In the genomic region with DNA sequence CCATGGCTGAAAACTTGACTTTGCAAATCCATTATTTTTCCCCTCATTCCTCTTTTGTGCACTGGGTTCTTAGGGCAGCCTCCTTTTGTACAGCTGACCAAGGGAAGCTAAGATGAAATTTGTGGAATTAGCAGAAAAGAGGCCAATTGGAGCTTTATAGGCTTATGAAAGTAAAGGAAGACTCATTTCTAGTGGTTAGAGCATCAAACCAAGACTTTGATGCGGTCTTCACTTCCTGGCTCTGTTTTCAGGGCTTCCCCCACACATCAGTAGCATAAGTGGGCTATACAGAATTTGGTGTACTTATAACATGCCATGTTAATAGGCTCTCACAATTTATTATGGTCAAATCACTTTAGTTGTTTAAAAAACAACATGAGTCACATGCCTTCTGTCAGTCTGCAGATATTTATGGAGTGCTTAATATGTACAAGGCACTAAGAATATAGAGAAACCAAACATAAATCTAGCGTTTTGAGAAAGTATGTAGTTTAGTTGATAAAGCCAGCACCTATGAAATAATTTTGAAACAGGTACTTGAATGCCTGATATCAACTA, we compare ENCODE assay signal across 12 cellular contexts. TPM values are rescaled to one million over a fixed set of nuclear protein-coding genes. Genes with fewer than 3 reads are reported as not detected.
A peak's percentile ranks its signal among the peaks of the same experiment; 100 is the strongest.
DNase-seq lines count a peak whose midpoint lies in the region; ATAC-seq and TF ChIP-seq lines count a peak whose summit lies in the region.
"Had no signal": no experiment of that assay in that cellular context is flagged by ENCODE, and none has a peak within 500 bp of the region (broad histone marks: within the 10 kb centered on the region; RNA-seq: fewer than 3 reads in every experiment).

No MANE protein-coding gene starts in this region.

- H3K4me1 ChIP-seq in esophagus squamous epithelium: peaks cover 10 to 35% (median 13%) of the 10 kb centered on the region in 3 donors
- H3K4me1 ChIP-seq in PC-3 (ENCODE audit: insufficient read depth, low read length): no peaks in the 10 kb centered on the region; the same call in 1 of the 2 replicates

- H3K36me3 ChIP-seq in esophagus squamous epithelium (no peaks in the 10 kb centered on the region), PC-3 (ENCODE audit: low read depth, low read length) (no peaks in the 10 kb centered on the region)
- H3K36me3 ChIP-seq: thyroid gland had no signal

- H2AFZ ChIP-seq in PC-3 (ENCODE audit: low read length): no peak overlapping the region

- H3K27ac ChIP-seq in esophagus squamous epithelium (no peak overlapping the region), PC-3 (ENCODE audit: low read length) (no peak overlapping the region)
- H3K27ac ChIP-seq: thyroid gland had no signal

- intact Hi-C loops in esophagus squamous epithelium (cut with DNase I): no loop called here
- intact Hi-C loops in PC-3 (cut with micrococcal nuclease): no loop called here

- 67 to 74% methylated on average over 2 of the region's 2 CpGs for WGBS in esophagus squamous epithelium, 2 donors

- H3K79me2 ChIP-seq in PC-3 (ENCODE audit: low read length): no peaks in the 10 kb centered on the region

- peak; percentile 48 for DNase-seq in central memory CD4-positive, alpha-beta T cell
- no peak for DNase-seq in esophagus squamous epithelium (lab: John Stamatoyannopoulos, UW)
- no peak for DNase-seq in PC-3
- DNase-seq in GF-D8 (lab: John Stamatoyannopoulos, UW): no peak
- no peak for DNase-seq in NOMO-1 treated with DMSO at 0.1 percent for 48 hours (lab: John Stamatoyannopoulos, UW; ENCODE audit: unreplicated experiment)
- DNase-seq: foreskin melanocyte, NCI-H82, thyroid gland had no signal

- H3K9me3 ChIP-seq in esophagus squamous epithelium (no peaks in the 10 kb centered on the region), PC-3 (ENCODE audit: low read length) (no peaks in the 10 kb centered on the region)
- H3K9me3 ChIP-seq: thyroid gland had no signal

- CTCF ChIA-PET in PC-3 (lab: Charles Lee): no interaction called here

- POLR2A ChIA-PET in PC-3 (lab: Charles Lee; ENCODE audit: unreplicated experiment): no interaction called here

- ATAC-seq in GM18499 (IDR thresholded peaks at IDR 0.05; ENCODE audit: insufficient read depth, unreplicated experiment) (peak; percentile 52), GM19455 (IDR thresholded peaks at IDR 0.05; ENCODE audit: unreplicated experiment) (peak; percentile 54), HG03066 (IDR thresholded peaks at IDR 0.05; ENCODE audit: low read depth, unreplicated experiment) (peak; percentile 64), PC-3 (no peak)
- ATAC-seq: WTC11 had no signal

- H3K4me2 ChIP-seq in PC-3 (ENCODE audit: low read length): no peak overlapping the region

- H3K9me2 ChIP-seq in PC-3 (replicated peaks; ENCODE audit: low read length): no peaks in the 10 kb centered on the region

- H3K4me3 ChIP-seq in esophagus squamous epithelium (no peak overlapping the region), PC-3 (ENCODE audit: low read length) (no peak overlapping the region)
- H3K4me3 ChIP-seq: thyroid gland had no signal

- no peak for TF ChIP-seq POLR2A in esophagus squamous epithelium (IDR thresholded peaks at IDR 0.05)

- H3F3A ChIP-seq in PC-3 (ENCODE audit: low read length, unreplicated experiment): no peaks in the 10 kb centered on the region

- TF ChIP-seq CTCF in esophagus squamous epithelium (IDR thresholded peaks at IDR 0.05) (no peak), PC-3 (conservative IDR thresholded peaks at IDR 0.05; ENCODE audit: low read depth, low read length) (no peak)

- no peaks in the 10 kb centered on the region for H4K20me1 ChIP-seq in PC-3 (ENCODE audit: low read length)

- H3K9ac ChIP-seq in PC-3 (ENCODE audit: low read length): no peak overlapping the region

- H3K27me3 ChIP-seq in esophagus squamous epithelium: peaks cover 0 to 24% (median 0%) of the 10 kb centered on the region in 4 donors
- peaks cover 22% of the 10 kb centered on the region for H3K27me3 ChIP-seq in PC-3 (ENCODE audit: low read length)
- H3K27me3 ChIP-seq: thyroid gland had no signal

- BruUV-seq in PC-3 (replicated peaks; lab: Mats Ljungman, UMichigan): no TSS peak

RNA-seq across cellular contexts. Expression of gene AUTS2, which starts 5.7 kb away (rescaled TPM):
- total RNA-seq in esophagus squamous epithelium (10 to 100 TPM in 3 of 4 donors, 1 to 10 TPM in 1; 9.5 to 36.2 (median 23.0) TPM), PC-3 (2014; rRNA removed) (not detected in 2 replicates)

Comparison
In these comparisons a context has a peak if more than half of its experiments do, and no peak if none do; other contexts are left out.
1. RNA of gene AUTS2, which starts 5.7 kb away (total RNA-seq): 9.5 to 36.2 TPM in esophagus squamous epithelium; not detected in PC-3; every median in the first group is over 10 times any median in the second.